18 cellular contexts compared by ENCODE assay signal in the genomic region with DNA sequence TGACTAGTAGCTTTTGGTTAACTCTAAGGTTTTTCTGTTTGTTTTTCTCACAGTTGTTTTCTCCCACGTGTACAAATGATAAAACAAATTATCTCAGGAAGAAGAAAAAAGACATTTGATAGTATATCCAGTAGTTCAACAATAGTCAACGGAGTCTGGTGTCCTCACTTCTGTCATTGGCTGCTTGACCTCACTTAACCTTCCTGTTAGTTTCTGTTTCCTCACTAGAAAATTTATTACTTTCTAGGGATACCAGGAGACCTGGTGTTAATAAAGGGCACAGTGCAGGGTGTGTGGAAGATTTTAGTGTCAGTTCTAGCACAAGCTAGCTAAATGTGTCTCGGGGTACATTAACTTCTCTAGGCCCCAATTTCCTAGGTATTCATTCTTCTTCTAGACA.
DNase-seq lines count a peak whose midpoint lies in the region; ATAC-seq, FAIRE-seq and TF ChIP-seq lines count a peak whose summit lies in the region.
"Had no signal": no experiment of that assay in that cellular context is flagged by ENCODE, and none has a peak within 500 bp of the region (broad histone marks: within the 10 kb centered on the region; RNA-seq: fewer than 3 reads in every experiment).

No MANE protein-coding gene starts in this region.

- H2BK15ac ChIP-seq in H1 (ENCODE audit: low read length) = no peak overlapping the region

- H4K5ac ChIP-seq in H1 (ENCODE audit: insufficient read length, low read depth, low read length) = no peak overlapping the region

- no peak for TF ChIP-seq RAD21 in H1 (IDR thresholded peaks at IDR 0.05 in 1 of 2, conservative IDR thresholded peaks at IDR 0.05 in 1 of 2; ENCODE audit: low read depth in 2 of 2, low read length in 2 of 2)

- 87% methylated on average over 3 of the region's 3 CpGs; no CpG with 5 or more reads in 1 of the 2 experiments for WGBS in H1 (ENCODE audit: extremely low coverage in 1 of 2, insufficient coverage in 1 of 2, insufficient read length in 1 of 2, insufficient replicate concordance in 2 of 2, low coverage in 1 of 2, low lambda C conversion rate in 2 of 2, missing lambda C conversion rate in 1 of 2), 2 experiments
- 33 to 38% (median 35%) methylated on average over 3 of the region's 3 CpGs for WGBS in heart left ventricle, 4 donors

- no peak overlapping the region for H3K4me2 ChIP-seq in H1 (ENCODE audit: insufficient read depth in 1 of 2, low read depth in 2 of 2, low read length in 2 of 2)
- H3K4me2 ChIP-seq: hepatocyte had no signal

- TF ChIP-seq EP300 in H1 (IDR thresholded peaks at IDR 0.05; ENCODE audit: borderline replicate concordance in 1 of 2, low read depth in 2 of 2, low read length in 2 of 2) = no peak

- no peaks in the 10 kb centered on the region for H4K20me1 ChIP-seq in H1 (replicated peaks in 1 of 2; ENCODE audit: control insufficient read depth in 1 of 2, insufficient read depth in 2 of 2, low read length in 2 of 2)

- H2BK120ac ChIP-seq in H1 (replicated peaks; ENCODE audit: low read depth, low read length) = no peak overlapping the region

- H3K27me3 ChIP-seq in H1 (replicated peaks in 1 of 4; ENCODE audit: control insufficient read depth in 3 of 4, extremely low read depth in 1 of 4, insufficient read depth in 3 of 4, low read length in 3 of 4) (no peaks in the 10 kb centered on the region), heart left ventricle (no peaks in the 10 kb centered on the region)
- H3K27me3 ChIP-seq: adrenal gland, hepatocyte, sigmoid colon, suprapubic skin had no signal

- no peak overlapping the region for H3K23ac ChIP-seq in H1 (ENCODE audit: insufficient read length)

- H3K36me3 Mint-ChIP-seq in activated naive CD4-positive, alpha-beta T cell treated with anti-CD3 and anti-CD28 coated beads, Interleukin-2, amount 50 U/mL, for 24 hours = peaks cover 16% of the 10 kb centered on the region
- peaks cover 5% of the 10 kb centered on the region for H3K36me3 Mint-ChIP-seq in activated CD4-positive, alpha-beta memory T cell treated with anti-CD3 and anti-CD28 coated beads for 36 hours
- peaks cover 41% of the 10 kb centered on the region for H3K36me3 Mint-ChIP-seq in stimulated activated effector memory CD8-positive, alpha-beta T cell treated with anti-CD3 and anti-CD28 coated beads, Interleukin-12 subunit alpha, Interleukin-12 subunit beta, amount 100 ng/mL, for 72 hours

- H3K4me1 Mint-ChIP-seq in activated naive CD4-positive, alpha-beta T cell treated with anti-CD3 and anti-CD28 coated beads, Interleukin-2, amount 50 U/mL, for 24 hours = peaks cover 93% of the 10 kb centered on the region
- H3K4me1 Mint-ChIP-seq in activated CD4-positive, alpha-beta memory T cell treated with anti-CD3 and anti-CD28 coated beads for 36 hours (ENCODE audit: low read depth) = peaks cover 91% of the 10 kb centered on the region
- peaks cover 85% of the 10 kb centered on the region for H3K4me1 Mint-ChIP-seq in stimulated activated effector memory CD8-positive, alpha-beta T cell treated with anti-CD3 and anti-CD28 coated beads, Interleukin-12 subunit alpha, Interleukin-12 subunit beta, amount 100 ng/mL, for 72 hours

- CTCF ChIA-PET in activated CD4-positive, alpha-beta memory T cell treated with anti-CD3 and anti-CD28 coated beads for 36 hours (lab: Charles Lee) = no interaction called here
- CTCF ChIA-PET in H1 (lab: Charles Lee; ENCODE audit: partially characterized antibody) = interaction anchor here (0.6 to 2.3 kb wide), 4 partner anchors 9 to 841 kb away, joined by 3 to 6 read pairs (median 3); no protein-coding TSS in a partner anchor

- H3K9me3 Mint-ChIP-seq in activated naive CD4-positive, alpha-beta T cell treated with anti-CD3 and anti-CD28 coated beads, Interleukin-2, amount 50 U/mL, for 24 hours = no peaks in the 10 kb centered on the region
- no peaks in the 10 kb centered on the region for H3K9me3 Mint-ChIP-seq in activated CD4-positive, alpha-beta memory T cell treated with anti-CD3 and anti-CD28 coated beads for 36 hours
- H3K9me3 Mint-ChIP-seq in stimulated activated effector memory CD8-positive, alpha-beta T cell treated with anti-CD3 and anti-CD28 coated beads, Interleukin-12 subunit alpha, Interleukin-12 subunit beta, amount 100 ng/mL, for 72 hours = no peaks in the 10 kb centered on the region

- no peak overlapping the region for H4K8ac ChIP-seq in H1 (ENCODE audit: extremely low read depth, insufficient read depth, low read length)

- H3K18ac ChIP-seq in H1 (ENCODE audit: extremely low read depth, low read length) = no peak overlapping the region

- no peak for ATAC-seq in stimulated activated effector memory CD8-positive, alpha-beta T cell treated with anti-CD3 and anti-CD28 coated beads, Interleukin-12 subunit alpha, Interleukin-12 subunit beta, amount 100 ng/mL, for 72 hours
- ATAC-seq in HG02623 (IDR thresholded peaks at IDR 0.05; ENCODE audit: unreplicated experiment) (no peak), heart left ventricle (no peak)

- H3K79me2 ChIP-seq in H1 (ENCODE audit: control insufficient read depth in 1 of 2, insufficient read depth in 2 of 2, low read length in 2 of 2) = no peaks in the 10 kb centered on the region
- H3K79me2 ChIP-seq: hepatocyte had no signal

- no peak for DNase-seq in activated naive CD4-positive, alpha-beta T cell treated with anti-CD3 and anti-CD28 coated beads, Interleukin-2, amount 50 U/mL, for 16 hours
- DNase-seq in activated CD4-positive, alpha-beta memory T cell treated with anti-CD3 and anti-CD28 coated beads for 36 hours = no peak
- no peak for DNase-seq in H1 (ENCODE audit: low read depth in 1 of 2, low spot score in 2 of 2)
- no peak for DNase-seq in stimulated activated effector memory CD8-positive, alpha-beta T cell treated with anti-CD3 and anti-CD28 coated beads, Interleukin-12 subunit alpha, Interleukin-12 subunit beta, amount 100 ng/mL, for 72 hours (ENCODE audit: low spot score in 2 of 2)
- no peak for DNase-seq in heart left ventricle
- DNase-seq in NCI-H1436 treated with DMSO at 0.1 percent for 48 hours (lab: John Stamatoyannopoulos, UW) = no peak
- DNase-seq: adrenal gland; central memory CD4-positive, alpha-beta T cell; kidney glomerular epithelial cell; midbrain; NCI-H1436; NCI-H345; sigmoid colon had no signal

- H2AK5ac ChIP-seq in H1 (ENCODE audit: low read depth, low read length) = no peak overlapping the region

- no peaks in the 10 kb centered on the region for H3K27me3 Mint-ChIP-seq in activated naive CD4-positive, alpha-beta T cell treated with anti-CD3 and anti-CD28 coated beads, Interleukin-2, amount 50 U/mL, for 24 hours
- H3K27me3 Mint-ChIP-seq in activated CD4-positive, alpha-beta memory T cell treated with anti-CD3 and anti-CD28 coated beads for 36 hours = no peaks in the 10 kb centered on the region

- intact Hi-C loops in activated CD4-positive, alpha-beta memory T cell treated with anti-CD3 and anti-CD28 coated beads for 36 hours (cut with micrococcal nuclease) = no loop called here
- intact Hi-C loops in heart left ventricle (cut with DNase I) = loop anchor here in 4 of 10 donors (5.0 to 10.0 kb wide), 3 partner anchors 113 to 133 kb away; partner anchors contain the start of gene PRKCH (in 3 of the 4)

- TF ChIP-seq CTCF in H1 (IDR thresholded peaks at IDR 0.05; ENCODE audit: control extremely low read depth in 1 of 3, insufficient read depth in 1 of 3, low read depth in 1 of 3, low read length in 3 of 3) = no peak
- TF ChIP-seq CTCF in heart left ventricle (IDR thresholded peaks at IDR 0.05) = no peak

- no peak for FAIRE-seq in H1 (lab: Jason Lieb, UNC)
- FAIRE-seq: endometrium had no signal

- H4K91ac ChIP-seq in H1 (replicated peaks; ENCODE audit: insufficient read length, low read length) = no peak overlapping the region

- no peak overlapping the region for H3K56ac ChIP-seq in H1 (replicated peaks; ENCODE audit: insufficient read length, low read depth, low read length)

- peaks cover 5 to 10% (median 6%) of the 10 kb centered on the region in 4 experiments for H3K4me1 ChIP-seq in H1 (replicated peaks in 1 of 4; ENCODE audit: control insufficient read depth in 3 of 4, insufficient read depth in 4 of 4, low read length in 3 of 4)
- peaks cover 6 to 75% (median 35%) of the 10 kb centered on the region in 12 donors for H3K4me1 ChIP-seq in heart left ventricle

- H3K79me1 ChIP-seq in H1 (ENCODE audit: low read depth, low read length) = no peaks in the 10 kb centered on the region

- TF ChIP-seq POLR2A in H1 (IDR thresholded peaks at IDR 0.05; ENCODE audit: control extremely low read depth in 1 of 2, low read depth in 2 of 2, low read length in 2 of 2) (no peak), heart left ventricle (IDR thresholded peaks at IDR 0.05) (no peak)

- no peak overlapping the region for H3K9ac ChIP-seq in H1 (replicated peaks in 1 of 4; ENCODE audit: extremely low read depth in 1 of 4, low read depth in 3 of 4, low read length in 3 of 4)

- no peak overlapping the region for H2BK5ac ChIP-seq in H1 (ENCODE audit: low read depth, low read length)

- no peak overlapping the region for H2AFZ ChIP-seq in H1 (ENCODE audit: low read length)
- H2AFZ ChIP-seq: hepatocyte had no signal

- H3K9me3 ChIP-seq in H1 (ENCODE audit: insufficient read depth in 2 of 2, low read depth in 1 of 2, low read length in 1 of 2) = no peaks in the 10 kb centered on the region
- H3K9me3 ChIP-seq in heart left ventricle = no peaks in the 10 kb centered on the region
- H3K9me3 ChIP-seq: adrenal gland, sigmoid colon, suprapubic skin had no signal

- POLR2A ChIA-PET in activated CD4-positive, alpha-beta memory T cell treated with anti-CD3 and anti-CD28 coated beads for 36 hours (lab: Charles Lee) = interaction anchor here (0.7 kb wide), 1 partner anchor 49 kb away, joined by 3 read pairs; no protein-coding TSS in a partner anchor
- POLR2A ChIA-PET in H1 (lab: Charles Lee; ENCODE audit: partially characterized antibody) = no interaction called here

- H2BK20ac ChIP-seq in H1 (ENCODE audit: low read length) = 0 out of 2 replicates have a peak overlapping the region, but pooled peaks have one; percentile 25

- no peak overlapping the region for H3K4ac ChIP-seq in H1 (replicated peaks; ENCODE audit: insufficient read length, low read depth, low read length)

- peak overlapping the region; percentile 51 for H3K4me3 Mint-ChIP-seq in activated naive CD4-positive, alpha-beta T cell treated with anti-CD3 and anti-CD28 coated beads, Interleukin-2, amount 50 U/mL, for 24 hours
- no peak overlapping the region for H3K4me3 Mint-ChIP-seq in activated CD4-positive, alpha-beta memory T cell treated with anti-CD3 and anti-CD28 coated beads for 36 hours
- peak overlapping the region; percentile 73 for H3K4me3 Mint-ChIP-seq in stimulated activated effector memory CD8-positive, alpha-beta T cell treated with anti-CD3 and anti-CD28 coated beads, Interleukin-12 subunit alpha, Interleukin-12 subunit beta, amount 100 ng/mL, for 72 hours

- no peak overlapping the region for H2BK12ac ChIP-seq in H1 (ENCODE audit: low read depth, low read length)

- no peaks in the 10 kb centered on the region for H3K23me2 ChIP-seq in H1 (ENCODE audit: low read depth, low read length)

- H3K27ac Mint-ChIP-seq in activated naive CD4-positive, alpha-beta T cell treated with anti-CD3 and anti-CD28 coated beads, Interleukin-2, amount 50 U/mL, for 24 hours = peak overlapping the region; percentile 96
- peak overlapping the region; percentile 92 for H3K27ac Mint-ChIP-seq in activated CD4-positive, alpha-beta memory T cell treated with anti-CD3 and anti-CD28 coated beads for 36 hours
- H3K27ac Mint-ChIP-seq in stimulated activated effector memory CD8-positive, alpha-beta T cell treated with anti-CD3 and anti-CD28 coated beads, Interleukin-12 subunit alpha, Interleukin-12 subunit beta, amount 100 ng/mL, for 72 hours = peak overlapping the region; percentile 83

- H3K27ac ChIP-seq in H1 (ENCODE audit: low read depth, low read length) = no peak overlapping the region
- peak overlapping the region in 1 of 12 donors; percentile 82 for H3K27ac ChIP-seq in heart left ventricle
- H3K27ac ChIP-seq: adrenal gland, hepatocyte, sigmoid colon had no signal

- H3K4me3 ChIP-seq in H1 (ENCODE audit: extremely low read depth in 1 of 4, insufficient read depth in 2 of 4, low read depth in 3 of 4, low read length in 4 of 4) (no peak overlapping the region), heart left ventricle (no peak overlapping the region)
- H3K4me3 ChIP-seq: adrenal gland, hepatocyte, sigmoid colon, suprapubic skin had no signal

- no peaks in the 10 kb centered on the region for H3K36me3 ChIP-seq in H1 (ENCODE audit: control insufficient read depth in 2 of 4, insufficient read depth in 4 of 4, low read length in 3 of 4)
- H3K36me3 ChIP-seq in heart left ventricle = no peaks in the 10 kb centered on the region
- H3K36me3 ChIP-seq: adrenal gland, sigmoid colon, suprapubic skin had no signal

- H3K14ac ChIP-seq in H1 (ENCODE audit: insufficient read length) = no peak overlapping the region
